31 cellular contexts compared by ENCODE assay signal in genomic region chr11:111591187-111591960, GRCh38.
"Had no signal": no experiment of that assay in that cellular context is flagged by ENCODE, and none has a peak within 500 bp of the region (broad histone marks: within the 10 kb centered on the region; RNA-seq: fewer than 3 reads in every experiment).

No MANE protein-coding gene starts in this region.

- ATAC-seq: activated CD4-positive, CD25-positive, alpha-beta regulatory T cell treated with anti-CD3 and anti-CD28 coated beads, Interleukin-2, amount 50 U/mL, for 24 hours; activated T-cell treated with anti-CD3 and anti-CD28 coated beads, Interleukin-2, amount 50 U/mL, for 4 hours; activated T-helper 17 cell treated with anti-CD3 and anti-CD28 coated beads, Interleukin-2, amount 50 U/mL, for 72 hours; gastroesophageal sphincter; left cardiac atrium; stimulated activated effector memory CD8-positive, alpha-beta T cell treated with anti-CD3 and anti-CD28 coated beads, Interleukin-12 subunit alpha, Interleukin-12 subunit beta, amount 100 ng/mL, for 72 hours; T-helper 17 cell had no signal

- H3K36me3 ChIP-seq: gastroesophageal sphincter, neutrophil, ovary, sigmoid colon, vagina, WERI-Rb-1 had no signal

- DNase-seq: activated CD4-positive, alpha-beta memory T cell treated with anti-CD3 and anti-CD28 coated beads for 36 hours; activated CD4-positive, alpha-beta T cell treated with anti-CD3 and anti-CD28 coated beads, Interleukin-2, amount 10 ng/mL, durations not matched to agents 24 days and 14 days; activated gamma-delta T cell treated with Interleukin-2 at 50 U/mL for 16 hours; activated naive CD4-positive, alpha-beta T cell treated with anti-CD3 and anti-CD28 coated beads, Interleukin-2, amount 50 U/mL, for 16 hours; activated T-cell treated with anti-CD3 and anti-CD28 coated beads, Interleukin-2, amount 50 U/mL, for 4 hours; anterior cingulate cortex; dermis blood vessel endothelial cell; effector CD4-positive, alpha-beta T cell; hippocampal formation; left cardiac atrium; naive B cell; nephron progenitor cell; ovary; retina; sigmoid colon; small intestine; stimulated activated CD4-positive, alpha-beta T cell treated with anti-CD3 and anti-CD28 coated beads, Interleukin-4, amount 100 ng/mL, for 24 hours; substantia nigra; T-helper 17 cell; T1000; WERI-Rb-1 had no signal

- H3K4me1 ChIP-seq: sigmoid colon, vagina had no signal

- H3K4me3 ChIP-seq: gastroesophageal sphincter, ovary, sigmoid colon, vagina had no signal

- H3K9me3 ChIP-seq: gastroesophageal sphincter, neutrophil, ovary, sigmoid colon, vagina had no signal

- H3K27ac ChIP-seq: epithelial cell of prostate, gastroesophageal sphincter, neutrophil, sigmoid colon, vagina, WERI-Rb-1 had no signal

- FAIRE-seq: colon, endometrium, keratinocyte, small intestine had no signal

- H3K27me3 ChIP-seq: gastroesophageal sphincter, neutrophil, ovary, sigmoid colon, vagina had no signal
